In the genomic region with DNA sequence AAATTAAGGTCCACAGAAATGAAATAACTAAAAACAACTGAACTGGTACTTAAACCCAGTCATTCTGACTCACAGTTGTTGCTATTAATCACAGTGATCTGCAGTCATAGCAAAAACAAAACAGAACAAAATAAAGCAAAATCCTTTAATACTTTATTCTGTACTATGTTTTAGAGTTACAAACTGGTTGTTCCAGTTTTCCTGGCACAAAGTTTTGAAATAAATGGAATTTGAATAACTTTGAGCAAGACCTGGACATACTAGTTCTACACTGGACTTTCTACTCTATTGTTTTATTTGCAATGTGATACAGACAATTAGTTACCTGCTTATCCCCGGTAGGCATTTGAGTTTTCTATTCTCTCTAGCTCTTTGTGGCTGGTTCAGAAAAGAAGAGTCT, we compare ENCODE assay signal across 29 cellular contexts.
A peak's percentile ranks its signal among the peaks of the same experiment; 100 is the strongest.
DNase-seq lines count a peak whose midpoint lies in the region; ATAC-seq and TF ChIP-seq lines count a peak whose summit lies in the region.
"Had no signal": no experiment of that assay in that cellular context is flagged by ENCODE, and none has a peak within 500 bp of the region (broad histone marks: within the 10 kb centered on the region; RNA-seq: fewer than 3 reads in every experiment).

No MANE protein-coding gene starts in this region.

- no peaks in the 10 kb centered on the region for H3K27me3 ChIP-seq in mammary epithelial cell (ENCODE audit: insufficient read depth, low read length)
- H3K27me3 ChIP-seq in esophagus muscularis mucosa, result no peaks in the 10 kb centered on the region
- H3K27me3 ChIP-seq in mesenchymal stem cell (ENCODE audit: control insufficient read depth in 1 of 2, insufficient read depth in 1 of 2, low read length in 2 of 2), result no peaks in the 10 kb centered on the region
- H3K27me3 ChIP-seq in Karpas-422 (ENCODE audit: low read length), result no peaks in the 10 kb centered on the region
- H3K27me3 ChIP-seq in right lobe of liver, result no peaks in the 10 kb centered on the region
- H3K27me3 ChIP-seq: hepatocyte had no signal

- peaks cover 8% of the 10 kb centered on the region for H3K9me3 Mint-ChIP-seq in MCF 10A (ENCODE audit: unreplicated experiment)

- no peaks in the 10 kb centered on the region for H3K36me3 Mint-ChIP-seq in MCF 10A (ENCODE audit: insufficient read depth, unreplicated experiment)
- H3K36me3 Mint-ChIP-seq: activated CD8-positive, alpha-beta memory T cell treated with anti-CD3 and anti-CD28 coated beads, Interleukin-2, amount 10 ng/mL, durations not matched to agents 7 days and 5 days; activated naive CD4-positive, alpha-beta T cell treated with anti-CD3 and anti-CD28 coated beads, Interleukin-2, amount 50 U/mL, for 24 hours; CD8-positive, alpha-beta memory T cell; immature natural killer cell had no signal

- H3K79me2 ChIP-seq in mammary epithelial cell (ENCODE audit: insufficient read depth, low read length) (no peaks in the 10 kb centered on the region), Karpas-422 (ENCODE audit: low read length) (no peaks in the 10 kb centered on the region)
- H3K79me2 ChIP-seq: hepatocyte had no signal

- peak; percentile 14 for DNase-seq in mammary epithelial cell
- no peak for DNase-seq in MCF 10A (ENCODE audit: unreplicated experiment)
- DNase-seq in esophagus muscularis mucosa (ENCODE audit: extremely low spot score), result peak; percentile 19
- DNase-seq in mesenchymal stem cell, result no peak
- DNase-seq in ecto neural progenitor cell (ENCODE audit: low spot score), result no peak
- no peak for DNase-seq in Karpas-422
- no peak for DNase-seq in COLO668 (lab: John Stamatoyannopoulos, UW; ENCODE audit: unreplicated experiment)
- no peak for DNase-seq in right lobe of liver
- DNase-seq: 8988T; activated CD4-positive, alpha-beta T cell treated with anti-CD3 and anti-CD28 coated beads, Interleukin-2, amount 50 U/mL, for 1 hour; activated CD8-positive, alpha-beta memory T cell treated with anti-CD3 and anti-CD28 coated beads, Interleukin-2, amount 10 ng/mL, durations not matched to agents 7 days and 5 days; activated T-cell treated with anti-CD3 and anti-CD28 coated beads, Interleukin-2, amount 50 U/mL, for 72 hours; caudate nucleus; CD8-positive, alpha-beta memory T cell; dermis blood vessel endothelial cell; GDM1; immature natural killer cell; Kasumi-1; NCI-H1092 treated with DMSO at 0.1 percent for 48 hours; NCI-H187 treated with DMSO at 0.1 percent for 48 hours; NCI-H526 treated with DMSO at 0.1 percent for 48 hours; right cardiac atrium; SK-N-SH; stimulated activated CD4-positive, alpha-beta T cell treated with anti-CD3 and anti-CD28 coated beads, Interleukin-4, amount 100 ng/mL, for 4 hours; stimulated activated naive CD4-positive, alpha-beta T cell had no signal

- H2AK5ac ChIP-seq in mesenchymal stem cell (ENCODE audit: low read length, severe bottlenecking), result no peak overlapping the region

- H2AFZ ChIP-seq in mammary epithelial cell (ENCODE audit: low read depth, low read length) (no peak overlapping the region), mesenchymal stem cell (ENCODE audit: low read depth, low read length) (no peak overlapping the region), Karpas-422 (ENCODE audit: low read length) (no peak overlapping the region)
- H2AFZ ChIP-seq: hepatocyte had no signal

- H4K91ac ChIP-seq in mesenchymal stem cell (ENCODE audit: low read length), result no peak overlapping the region

- no peaks in the 10 kb centered on the region for H4K20me1 ChIP-seq in mammary epithelial cell (ENCODE audit: insufficient read depth, low read length)
- no peaks in the 10 kb centered on the region for H4K20me1 ChIP-seq in Karpas-422 (ENCODE audit: insufficient read depth, low read depth, low read length)

- peaks cover 17% of the 10 kb centered on the region for H3K9me3 ChIP-seq in mammary epithelial cell (replicated peaks; ENCODE audit: insufficient read depth, low read length)
- H3K9me3 ChIP-seq in esophagus muscularis mucosa, result no peaks in the 10 kb centered on the region
- no peaks in the 10 kb centered on the region for H3K9me3 ChIP-seq in mesenchymal stem cell (ENCODE audit: control insufficient read depth, low read length)
- no peaks in the 10 kb centered on the region for H3K9me3 ChIP-seq in Karpas-422 (ENCODE audit: low read length)
- no peaks in the 10 kb centered on the region for H3K9me3 ChIP-seq in right lobe of liver
- H3K9me3 ChIP-seq: SK-N-SH had no signal

- no peak for ATAC-seq in right lobe of liver
- ATAC-seq: activated CD8-positive, alpha-beta memory T cell treated with anti-CD3 and anti-CD28 coated beads, Interleukin-2, amount 10 ng/mL, durations not matched to agents 7 days and 5 days; activated T-cell treated with anti-CD3 and anti-CD28 coated beads, Interleukin-2, amount 50 U/mL, for 72 hours; right cardiac atrium had no signal

- no peak overlapping the region for H2BK15ac ChIP-seq in mesenchymal stem cell (ENCODE audit: low read depth, poor library complexity, severe bottlenecking)

- H3K4me3 ChIP-seq in mammary epithelial cell (replicated peaks in 1 of 3; ENCODE audit: insufficient read depth in 1 of 3, low read depth in 2 of 3, low read length in 3 of 3), result no peak overlapping the region
- no peak overlapping the region for H3K4me3 ChIP-seq in esophagus muscularis mucosa
- H3K4me3 ChIP-seq in mesenchymal stem cell (ENCODE audit: insufficient read depth in 1 of 2, low read depth in 1 of 2, low read length in 2 of 2), result no peak overlapping the region
- H3K4me3 ChIP-seq in Karpas-422 (ENCODE audit: low read length), result no peak overlapping the region
- H3K4me3 ChIP-seq in right lobe of liver, result no peak overlapping the region
- H3K4me3 ChIP-seq: hepatocyte had no signal

- no peak overlapping the region for H4K8ac ChIP-seq in mesenchymal stem cell (ENCODE audit: low read length)

- H3K36me3 ChIP-seq in mammary epithelial cell (ENCODE audit: insufficient read depth, low read length) (no peaks in the 10 kb centered on the region), esophagus muscularis mucosa (no peaks in the 10 kb centered on the region), mesenchymal stem cell (ENCODE audit: control insufficient read depth in 1 of 2, insufficient read depth in 2 of 2, low read depth in 1 of 2, low read length in 2 of 2) (no peaks in the 10 kb centered on the region), Karpas-422 (ENCODE audit: insufficient read depth, low read length) (no peaks in the 10 kb centered on the region), right lobe of liver (no peaks in the 10 kb centered on the region)

- BruUV-seq in mammary epithelial cell (replicated peaks; lab: Mats Ljungman, UMichigan) (no TSS peak), MCF 10A (replicated peaks; lab: Mats Ljungman, UMichigan) (no TSS peak)

- 0% methylated on average over 1 of the region's 1 CpG for WGBS in mammary epithelial cell (ENCODE audit: low coverage, missing lambda C conversion rate)
- 71% methylated on average over 1 of the region's 1 CpG for WGBS in esophagus muscularis mucosa
- WGBS in mesenchymal stem cell, result 100% methylated on average over 1 of the region's 1 CpG
- 25% methylated on average over 1 of the region's 1 CpG for WGBS in right lobe of liver (ENCODE audit: insufficient coverage, low coverage, low lambda C conversion rate, missing lambda C conversion rate)

- H3K27me3 Mint-ChIP-seq in MCF 10A (ENCODE audit: insufficient read depth, unreplicated experiment), result no peaks in the 10 kb centered on the region
- H3K27me3 Mint-ChIP-seq: activated CD8-positive, alpha-beta memory T cell treated with anti-CD3 and anti-CD28 coated beads, Interleukin-2, amount 10 ng/mL, durations not matched to agents 7 days and 5 days had no signal

- H3K4me1 ChIP-seq in mammary epithelial cell (ENCODE audit: insufficient read depth, low read length), result no peaks in the 10 kb centered on the region
- no peaks in the 10 kb centered on the region for H3K4me1 ChIP-seq in esophagus muscularis mucosa
- no peaks in the 10 kb centered on the region for H3K4me1 ChIP-seq in mesenchymal stem cell (ENCODE audit: control insufficient read depth, insufficient read depth, low read depth, low read length)
- H3K4me1 ChIP-seq in Karpas-422 (ENCODE audit: low read length), result no peaks in the 10 kb centered on the region
- peaks cover 0 to 28% (median 13%) of the 10 kb centered on the region in 4 donors for H3K4me1 ChIP-seq in right lobe of liver

- H3K4me1 Mint-ChIP-seq in MCF 10A (ENCODE audit: insufficient read depth, unreplicated experiment), result no peaks in the 10 kb centered on the region
- H3K4me1 Mint-ChIP-seq: activated CD8-positive, alpha-beta memory T cell treated with anti-CD3 and anti-CD28 coated beads, Interleukin-2, amount 10 ng/mL, durations not matched to agents 7 days and 5 days; activated naive CD4-positive, alpha-beta T cell treated with anti-CD3 and anti-CD28 coated beads, Interleukin-2, amount 50 U/mL, for 24 hours; CD8-positive, alpha-beta memory T cell; immature natural killer cell; nephron had no signal

- H3K27ac ChIP-seq in mammary epithelial cell (ENCODE audit: insufficient read depth, low read depth, low read length), result no peak overlapping the region
- H3K27ac ChIP-seq in esophagus muscularis mucosa (replicated peaks in 1 of 4), result no peak overlapping the region
- H3K27ac ChIP-seq in mesenchymal stem cell (ENCODE audit: low read length, poor library complexity, severe bottlenecking), result no peak overlapping the region
- no peak overlapping the region for H3K27ac ChIP-seq in Karpas-422 (ENCODE audit: low read length)
- H3K27ac ChIP-seq in right lobe of liver, result no peak overlapping the region
- H3K27ac ChIP-seq: hepatocyte had no signal

- H3K9ac ChIP-seq in mammary epithelial cell (ENCODE audit: insufficient read depth, low read length) (no peak overlapping the region), mesenchymal stem cell (ENCODE audit: low read length) (peak overlapping the region; percentile 61), Karpas-422 (ENCODE audit: low read length) (no peak overlapping the region)
- H3K9ac ChIP-seq: SK-N-SH had no signal

- no peak overlapping the region for H3K23ac ChIP-seq in mesenchymal stem cell (ENCODE audit: low read length in 2 of 2)

- in situ Hi-C loops in mammary epithelial cell (cut with MboI; ENCODE audit: low sequenced_read_pairs in 2 of 2), result no loop called here

- H3K4ac ChIP-seq in mesenchymal stem cell (ENCODE audit: low read depth in 1 of 2, low read length in 2 of 2), result no peak overlapping the region

- dilution Hi-C loops in mammary epithelial cell (cut with HindIII; ENCODE audit: low sequenced_read_pairs), result no loop called here

- TF ChIP-seq POLR2A in esophagus muscularis mucosa (IDR thresholded peaks at IDR 0.05; ENCODE audit: low read depth) (no peak), right lobe of liver (IDR thresholded peaks at IDR 0.05) (no peak)

- no peak overlapping the region for H3K14ac ChIP-seq in mesenchymal stem cell (ENCODE audit: low read length in 2 of 2)

- H3K18ac ChIP-seq in mesenchymal stem cell (ENCODE audit: low read depth in 1 of 2, low read length in 2 of 2), result no peak overlapping the region

- POLR2A ChIA-PET in MCF 10A (lab: Yijun Ruan, JAX), result no interaction called here

- no peaks in the 10 kb centered on the region for H3K79me1 ChIP-seq in mesenchymal stem cell (replicated peaks; ENCODE audit: low read length, poor library complexity, severe bottlenecking)

- TF ChIP-seq CTCF in mammary epithelial cell (conservative IDR thresholded peaks at IDR 0.05 in 1 of 2, IDR thresholded peaks at IDR 0.05 in 1 of 2; ENCODE audit: extremely low read depth in 1 of 2, insufficient read depth in 1 of 2, low read depth in 1 of 2, low read length in 2 of 2) (no peak), MCF 10A (IDR thresholded peaks at IDR 0.05; ENCODE audit: unreplicated experiment) (no peak), esophagus muscularis mucosa (IDR thresholded peaks at IDR 0.05) (no peak), right lobe of liver (IDR thresholded peaks at IDR 0.05) (no peak)

- H2BK5ac ChIP-seq in mesenchymal stem cell (ENCODE audit: low read depth, low read length, poor library complexity, severe bottlenecking), result no peak overlapping the region

- intact Hi-C loops in mammary epithelial cell (cut with micrococcal nuclease), result no loop called here
- intact Hi-C loops in MCF 10A (cut with micrococcal nuclease), result no loop called here
- intact Hi-C loops in esophagus muscularis mucosa (cut with DNase I), result no loop called here
- intact Hi-C loops in right lobe of liver (cut with DNase I), result no loop called here

- H2BK120ac ChIP-seq in mesenchymal stem cell (ENCODE audit: low read depth, low read length), result no peak overlapping the region

- H3K4me3 Mint-ChIP-seq in MCF 10A (ENCODE audit: unreplicated experiment), result no peak overlapping the region
- H3K4me3 Mint-ChIP-seq: activated CD8-positive, alpha-beta memory T cell treated with anti-CD3 and anti-CD28 coated beads, Interleukin-2, amount 10 ng/mL, durations not matched to agents 7 days and 5 days; activated naive CD4-positive, alpha-beta T cell treated with anti-CD3 and anti-CD28 coated beads, Interleukin-2, amount 50 U/mL, for 24 hours; activated T-cell treated with anti-CD3 and anti-CD28 coated beads, Interleukin-2, amount 50 U/mL, for 72 hours; immature natural killer cell; nephron; T-helper 2 cell treated with Interferon-gamma antibody and Interleukin-4, amounts not matched to agents 5 μg/mL and 100 μg/mL, for 36 hours had no signal

- no peaks in the 10 kb centered on the region for H3K9me2 ChIP-seq in Karpas-422 (replicated peaks; ENCODE audit: insufficient read depth, low read length)
- H3K9me2 ChIP-seq: SK-N-SH had no signal

- H3K4me2 ChIP-seq in mammary epithelial cell (ENCODE audit: insufficient read depth, low read depth, low read length), result no peak overlapping the region
- H3K4me2 ChIP-seq in mesenchymal stem cell (ENCODE audit: low read length, poor library complexity, severe bottlenecking), result no peak overlapping the region
- no peak overlapping the region for H3K4me2 ChIP-seq in Karpas-422 (ENCODE audit: low read depth, low read length, poor library complexity, severe bottlenecking)
- H3K4me2 ChIP-seq: hepatocyte, SK-N-SH had no signal

- H3K27ac Mint-ChIP-seq in MCF 10A (ENCODE audit: low read depth, unreplicated experiment), result no peak overlapping the region
- H3K27ac Mint-ChIP-seq: activated CD8-positive, alpha-beta memory T cell treated with anti-CD3 and anti-CD28 coated beads, Interleukin-2, amount 10 ng/mL, durations not matched to agents 7 days and 5 days; activated naive CD4-positive, alpha-beta T cell treated with anti-CD3 and anti-CD28 coated beads, Interleukin-2, amount 50 U/mL, for 24 hours; activated T-cell treated with anti-CD3 and anti-CD28 coated beads, Interleukin-2, amount 50 U/mL, for 72 hours; CD8-positive, alpha-beta memory T cell; immature natural killer cell; nephron; T-helper 2 cell treated with Interferon-gamma antibody and Interleukin-4, amounts not matched to agents 5 μg/mL and 100 μg/mL, for 36 hours had no signal

- TF ChIP-seq EP300 in esophagus muscularis mucosa (IDR thresholded peaks at IDR 0.05), result no peak

- CTCF ChIA-PET in mammary epithelial cell (lab: Charles Lee; ENCODE audit: low non-redundant PET), result no interaction called here
- CTCF ChIA-PET in MCF 10A (lab: Yijun Ruan, JAX), result interaction anchor here (0.6 kb wide), 2 partner anchors 44 to 231 kb away, joined by 3 read pairs; no protein-coding TSS in a partner anchor

- no peak overlapping the region for H2BK12ac ChIP-seq in mesenchymal stem cell (ENCODE audit: low read length in 2 of 2)

Comparison
In these comparisons a context has a peak if more than half of its experiments do, and no peak if none do; other contexts are left out.
1. DNase-seq: peak in mammary epithelial cell (single experiment) and esophagus muscularis mucosa (single experiment); none in MCF 10A (single experiment), mesenchymal stem cell (single experiment), ecto neural progenitor cell (single experiment), Karpas-422 (single experiment), COLO668 (single experiment) and right lobe of liver (0 of 3).